18 cellular contexts compared by ENCODE assay signal in the genomic region with DNA sequence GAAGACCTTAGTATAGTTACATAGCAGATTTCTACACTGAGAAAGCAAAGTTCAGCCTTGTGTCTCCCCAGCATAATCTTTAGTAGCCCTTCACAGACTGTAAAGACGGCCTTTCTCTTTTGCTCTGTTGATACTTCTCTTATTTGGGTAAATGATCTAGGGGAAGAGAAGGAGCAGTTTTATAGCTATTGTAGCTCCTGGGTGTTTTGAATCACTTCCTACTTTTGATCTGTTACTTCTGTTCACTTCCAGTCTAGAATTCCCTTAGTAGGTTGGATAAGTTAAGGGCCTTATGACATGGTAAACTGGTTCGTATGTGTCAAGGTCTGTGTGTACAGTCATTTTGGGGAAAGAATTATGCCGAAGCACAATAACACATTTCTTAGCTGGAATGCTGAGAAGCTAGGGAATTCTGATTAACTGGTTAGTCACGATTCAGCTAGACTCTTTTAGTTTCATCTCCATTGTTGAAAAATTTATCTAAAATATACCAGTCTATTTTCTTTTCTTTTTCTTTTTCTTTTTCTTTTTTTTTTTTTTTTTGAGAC. TPM values are rescaled to one million over a fixed set of nuclear protein-coding genes. Genes with fewer than 3 reads are reported as not detected.
A peak's percentile ranks its signal among the peaks of the same experiment; 100 is the strongest.
DNase-seq lines count a peak whose midpoint lies in the region; ATAC-seq and TF ChIP-seq lines count a peak whose summit lies in the region.
"Had no signal": no experiment of that assay in that cellular context is flagged by ENCODE, and none has a peak within 500 bp of the region (broad histone marks: within the 10 kb centered on the region; RNA-seq: fewer than 3 reads in every experiment).

No MANE protein-coding gene starts in this region.

- DNase-seq in AG04450 (ENCODE audit: low read depth, low spot score) (no peak), GF-D8 (lab: John Stamatoyannopoulos, UW) (peak; percentile 45), Panc1 (ENCODE audit: low read depth, low spot score) (no peak), fibroblast of pulmonary artery (ENCODE audit: low read depth) (peak; percentile 48), NCI-H524 treated with DMSO at 0.1 percent for 48 hours (lab: John Stamatoyannopoulos, UW) (no peak), RPMI8226 (no peak)
- no peak for DNase-seq in activated CD4-positive, alpha-beta memory T cell treated with anti-CD3 and anti-CD28 coated beads for 36 hours
- DNase-seq in activated naive CD4-positive, alpha-beta T cell treated with anti-CD3 and anti-CD28 coated beads, Interleukin-2, amount 50 U/mL, for 72 hours (ENCODE audit: low spot score in 2 of 2) = no peak
- DNase-seq: activated naive CD4-positive, alpha-beta T cell; dorsolateral prefrontal cortex; kidney glomerular epithelial cell; NCI-H2171 treated with DMSO at 0.1 percent for 48 hours; stomach had no signal

- no peak for TF ChIP-seq CTCF in AG04450 (IDR thresholded peaks at IDR 0.05; ENCODE audit: low read depth, low read length)
- TF ChIP-seq CTCF in Panc1 (IDR thresholded peaks at IDR 0.05) = no peak
- TF ChIP-seq CTCF in fibroblast of pulmonary artery (IDR thresholded peaks at IDR 0.05; ENCODE audit: low read length, missing control alignments) = no peak

- peaks cover 22% of the 10 kb centered on the region for H3K36me3 Mint-ChIP-seq in activated CD4-positive, alpha-beta memory T cell treated with anti-CD3 and anti-CD28 coated beads for 36 hours
- H3K36me3 Mint-ChIP-seq in activated naive CD4-positive, alpha-beta T cell treated with anti-CD3 and anti-CD28 coated beads, Interleukin-2, amount 50 U/mL, for 72 hours = peaks cover 0 to 5% of the 10 kb centered on the region in 2 donors

- H3K4me1 Mint-ChIP-seq in activated CD4-positive, alpha-beta memory T cell treated with anti-CD3 and anti-CD28 coated beads for 36 hours (ENCODE audit: low read depth) = peaks cover 8% of the 10 kb centered on the region
- H3K4me1 Mint-ChIP-seq: B cell, brain, WTC11 had no signal

- H3K27ac ChIP-seq in AG04450 (ENCODE audit: low read depth, low read length) (peak overlapping the region; percentile 34), Panc1 (ENCODE audit: low read length) (no peak overlapping the region)
- H3K27ac ChIP-seq: dorsolateral prefrontal cortex, stomach had no signal

- in situ Hi-C loops in Panc1 (cut with HindIII; ENCODE audit: low pct_unique_long_range_greater_than_20kb, low sequenced_read_pairs) = no loop called here

- H3K27me3 Mint-ChIP-seq in activated CD4-positive, alpha-beta memory T cell treated with anti-CD3 and anti-CD28 coated beads for 36 hours = no peaks in the 10 kb centered on the region
- H3K27me3 Mint-ChIP-seq: B cell, brain had no signal

- no peaks in the 10 kb centered on the region for H3K9me3 ChIP-seq in AG04450 (ENCODE audit: control insufficient read depth, insufficient read depth, low read length)
- no peaks in the 10 kb centered on the region for H3K9me3 ChIP-seq in Panc1 (ENCODE audit: control insufficient read depth, insufficient read depth, low read depth, low read length)
- H3K9me3 ChIP-seq: stomach had no signal

- no peak overlapping the region for H3K27ac Mint-ChIP-seq in activated CD4-positive, alpha-beta memory T cell treated with anti-CD3 and anti-CD28 coated beads for 36 hours
- H3K27ac Mint-ChIP-seq in activated naive CD4-positive, alpha-beta T cell treated with anti-CD3 and anti-CD28 coated beads, Interleukin-2, amount 50 U/mL, for 72 hours = no peak overlapping the region
- H3K27ac Mint-ChIP-seq: B cell, brain, mesothelial cell of epicardium, WTC11 had no signal

- no peaks in the 10 kb centered on the region for H3K27me3 ChIP-seq in AG04450 (ENCODE audit: control insufficient read depth, insufficient read depth, low read length)
- H3K27me3 ChIP-seq in Panc1 (ENCODE audit: control insufficient read depth, insufficient read depth, low read length) = no peaks in the 10 kb centered on the region
- H3K27me3 ChIP-seq: dorsolateral prefrontal cortex, stomach had no signal

- no peak overlapping the region for H3K4me3 Mint-ChIP-seq in activated CD4-positive, alpha-beta memory T cell treated with anti-CD3 and anti-CD28 coated beads for 36 hours
- H3K4me3 Mint-ChIP-seq: B cell, brain, mesothelial cell of epicardium, WTC11 had no signal

- peaks cover 20% of the 10 kb centered on the region for H3K36me3 ChIP-seq in Panc1 (ENCODE audit: control insufficient read depth, insufficient read depth, low read length)

- BruUV-seq in Panc1 (replicated peaks; lab: Mats Ljungman, UMichigan) = TSS peak; percentile 44

- no peak for ATAC-seq in Panc1
- no peak for ATAC-seq in activated naive CD4-positive, alpha-beta T cell treated with anti-CD3 and anti-CD28 coated beads, Interleukin-2, amount 50 U/mL, for 72 hours
- ATAC-seq: esophagus mucosa, WTC11 had no signal

- intact Hi-C loops in Panc1 (cut with micrococcal nuclease; ENCODE audit: unreplicated experiment) = no loop called here
- intact Hi-C loops in activated CD4-positive, alpha-beta memory T cell treated with anti-CD3 and anti-CD28 coated beads for 36 hours (cut with micrococcal nuclease) = no loop called here

- H3K4me3 ChIP-seq in AG04450 (ENCODE audit: low read depth, low read length) = no peak overlapping the region
- no peak overlapping the region for H3K4me3 ChIP-seq in Panc1 (ENCODE audit: low read depth in 2 of 2, low read length in 2 of 2)
- H3K4me3 ChIP-seq in fibroblast of pulmonary artery (replicated peaks; ENCODE audit: low read depth, low read length) = no peak overlapping the region
- H3K4me3 ChIP-seq: dorsolateral prefrontal cortex, stomach had no signal

- CTCF ChIA-PET in AG04450 (lab: Charles Lee) (interaction anchor here (0.6 to 1.4 kb wide), 3 partner anchors 8 to 492 kb away, joined by 3 to 4 read pairs (median 3); partner anchors contain the start of gene DENND10), Panc1 (lab: Charles Lee) (interaction anchor here (0.6 kb wide), 1 partner anchor 11 kb away, joined by 7 read pairs; no protein-coding TSS in a partner anchor)
- CTCF ChIA-PET in activated CD4-positive, alpha-beta memory T cell treated with anti-CD3 and anti-CD28 coated beads for 36 hours (lab: Charles Lee) = no interaction called here

- no peaks in the 10 kb centered on the region for H3K9me3 Mint-ChIP-seq in activated CD4-positive, alpha-beta memory T cell treated with anti-CD3 and anti-CD28 coated beads for 36 hours
- H3K9me3 Mint-ChIP-seq in activated naive CD4-positive, alpha-beta T cell treated with anti-CD3 and anti-CD28 coated beads, Interleukin-2, amount 50 U/mL, for 72 hours = no peaks in the 10 kb centered on the region
- H3K9me3 Mint-ChIP-seq: brain, mesothelial cell of epicardium, WTC11 had no signal

- no peaks in the 10 kb centered on the region for H3K4me1 ChIP-seq in Panc1 (ENCODE audit: control insufficient read depth, insufficient read depth, low read length)

- POLR2A ChIA-PET in AG04450 (lab: Yijun Ruan, JAX) (interaction anchor here (0.7 kb wide), 1 partner anchor 13 kb away, joined by 5 read pairs; no protein-coding TSS in a partner anchor), Panc1 (lab: Charles Lee) (no interaction called here)
- POLR2A ChIA-PET in activated CD4-positive, alpha-beta memory T cell treated with anti-CD3 and anti-CD28 coated beads for 36 hours (lab: Charles Lee) = interaction anchor here (3.4 kb wide), 1 partner anchor 8 kb away, joined by 14 read pairs; the partner anchor contains the start of gene DENND10

RNA-seq across cellular contexts. Expression of gene DENND10, which starts 8.1 kb away (rescaled TPM):
- 82.6 and 107 TPM in 2 replicates for polyA plus RNA-seq in AG04450 (2011; rRNA removed)
- 51.8 and 70.8 TPM in 2 replicates for polyA minus RNA-seq in AG04450 (2011; rRNA and poly(A)+ RNA removed)
- 72.8 TPM for total RNA-seq in Panc1 (2021; ENCODE audit: unreplicated experiment)
- 70.6 TPM for polyA plus RNA-seq in Panc1 (2012; ENCODE audit: insufficient read length)
- total RNA-seq in activated CD4-positive, alpha-beta memory T cell treated with anti-CD3 and anti-CD28 coated beads for 36 hours = 10 to 100 TPM; 29.8 to 31.4 TPM
- total RNA-seq in activated naive CD4-positive, alpha-beta T cell treated with anti-CD3 and anti-CD28 coated beads, Interleukin-2, amount 50 U/mL, for 72 hours = 10 to 100 TPM; 10.3 to 23.0 TPM

RNA-seq across cellular contexts. Expression of gene EIF3A, which starts 31.4 kb away (rescaled TPM):
- 55.7 and 80.8 TPM in 2 replicates for polyA plus RNA-seq in AG04450 (2011; rRNA removed)
- polyA minus RNA-seq in AG04450 (2011; rRNA and poly(A)+ RNA removed) = 70.4 and 92.9 TPM in 2 replicates
- total RNA-seq in Panc1 (2021; ENCODE audit: unreplicated experiment) = 214 TPM
- polyA plus RNA-seq in Panc1 (2012; ENCODE audit: insufficient read length) = 181 TPM
- 100 to 1,000 TPM; 143 to 148 TPM for total RNA-seq in activated CD4-positive, alpha-beta memory T cell treated with anti-CD3 and anti-CD28 coated beads for 36 hours
- 100 to 1,000 TPM; 125 to 129 TPM for total RNA-seq in activated naive CD4-positive, alpha-beta T cell treated with anti-CD3 and anti-CD28 coated beads, Interleukin-2, amount 50 U/mL, for 72 hours

RNA-seq across cellular contexts. Expression of gene SFXN4, which starts 53.5 kb away (rescaled TPM):
- polyA plus RNA-seq in AG04450 (2011; rRNA removed) = 14.3 and 17.1 TPM in 2 replicates
- polyA minus RNA-seq in AG04450 (2011; rRNA and poly(A)+ RNA removed) = 5.2 and 8.9 TPM in 2 replicates
- 67.0 TPM for total RNA-seq in Panc1 (2021; ENCODE audit: unreplicated experiment)
- polyA plus RNA-seq in Panc1 (2012; ENCODE audit: insufficient read length) = 56.5 TPM
- total RNA-seq in activated CD4-positive, alpha-beta memory T cell treated with anti-CD3 and anti-CD28 coated beads for 36 hours = 10 to 100 TPM; 38.3 to 38.7 TPM
- total RNA-seq in activated naive CD4-positive, alpha-beta T cell treated with anti-CD3 and anti-CD28 coated beads, Interleukin-2, amount 50 U/mL, for 72 hours = 10 to 100 TPM; 36.4 to 40.2 TPM

Comparison
In these comparisons a context has a peak if more than half of its experiments do, and no peak if none do; other contexts are left out.
1. DNase-seq: peak in GF-D8 (single experiment) and fibroblast of pulmonary artery (single experiment); none in AG04450 (single experiment), Panc1 (single experiment), activated CD4-positive, alpha-beta memory T cell treated with anti-CD3 and anti-CD28 coated beads for 36 hours (single experiment), activated naive CD4-positive, alpha-beta T cell treated with anti-CD3 and anti-CD28 coated beads, Interleukin-2, amount 50 U/mL, for 72 hours (0 of 2), NCI-H524 treated with DMSO at 0.1 percent for 48 hours (single experiment) and RPMI8226 (single experiment).